ENCODE assay signal across 25 cellular contexts in the genomic region with DNA sequence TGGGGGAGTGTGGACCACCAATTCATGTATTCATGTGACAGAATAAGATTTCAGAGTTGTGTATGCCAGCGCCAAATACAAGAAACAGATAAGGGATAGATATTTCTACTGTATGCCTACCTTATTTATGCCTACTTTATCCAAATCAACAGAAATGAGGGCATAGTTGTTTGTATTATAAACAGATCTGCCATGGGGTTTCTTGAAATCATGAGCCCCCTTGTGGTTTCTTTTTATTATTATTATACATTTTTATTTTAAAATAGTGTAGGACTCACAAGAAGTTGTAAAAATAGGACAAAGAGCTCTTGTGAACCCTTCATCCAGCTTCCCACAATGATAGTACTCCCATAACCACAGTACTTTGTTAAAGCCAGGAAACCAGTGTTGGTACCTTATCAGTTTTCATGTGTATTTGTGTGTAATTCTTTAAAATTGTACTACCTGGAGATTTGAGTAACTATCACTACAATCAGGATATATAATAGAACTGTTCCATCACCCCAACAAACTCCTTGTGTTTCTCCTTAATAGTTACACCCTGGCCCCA.
DNase-seq lines count a peak whose midpoint lies in the region; ATAC-seq and TF ChIP-seq lines count a peak whose summit lies in the region.
"Had no signal": no experiment of that assay in that cellular context is flagged by ENCODE, and none has a peak within 500 bp of the region (broad histone marks: within the 10 kb centered on the region; RNA-seq: fewer than 3 reads in every experiment).

No MANE protein-coding gene starts in this region.

- no peak overlapping the region for H2AFZ ChIP-seq in PC-3 (ENCODE audit: low read length)

- CTCF ChIA-PET in PC-3 (lab: Charles Lee) = interaction anchor here (0.6 to 1.3 kb wide), 16 partner anchors 62 to 523 kb away, joined by 3 to 20 read pairs (median 5); no protein-coding TSS in a partner anchor

- no peaks in the 10 kb centered on the region for H3K36me3 Mint-ChIP-seq in natural killer cell
- no peaks in the 10 kb centered on the region for H3K36me3 Mint-ChIP-seq in natural killer cell treated with Interleukin-12 subunit alpha and Interleukin-12 subunit beta and Interleukin-15 and Interleukin-18, amount 100 ng/mL, for 72 hours

- no peaks in the 10 kb centered on the region for H3K9me3 Mint-ChIP-seq in natural killer cell
- H3K9me3 Mint-ChIP-seq in natural killer cell treated with Interleukin-12 subunit alpha and Interleukin-12 subunit beta and Interleukin-15 and Interleukin-18, amount 100 ng/mL, for 72 hours = no peaks in the 10 kb centered on the region
- H3K9me3 Mint-ChIP-seq: activated naive CD8-positive, alpha-beta T cell treated with anti-CD3 and anti-CD28 coated beads for 36 hours; CD4-positive, alpha-beta T cell; dendritic cell treated with granulocyte-macrophage colony-stimulating factor and Interleukin-4, amounts not matched to agents 40 ng/mL and 50 ng/mL, for 4 days; naive thymus-derived CD4-positive, alpha-beta T cell had no signal

- no peak for DNase-seq in natural killer cell
- DNase-seq in natural killer cell treated with Interleukin-12 subunit alpha and Interleukin-12 subunit beta and Interleukin-15 and Interleukin-18, amount 100 ng/mL, for 72 hours (ENCODE audit: low spot score) = no peak
- DNase-seq in PC-3 = peak; percentile 42
- peak; percentile 14 for DNase-seq in dermis blood vessel endothelial cell
- DNase-seq in NCI-H748 (lab: John Stamatoyannopoulos, UW; ENCODE audit: unreplicated experiment) = no peak
- DNase-seq in NCI-H510A treated with DMSO at 0.1 percent for 48 hours (lab: John Stamatoyannopoulos, UW) = no peak
- DNase-seq in erythroblast (lab: John Stamatoyannopoulos, UW) = no peak
- DNase-seq in mesenteric fat pad (ENCODE audit: low spot score) = no peak
- DNase-seq: ACHN; activated CD8-positive, alpha-beta T cell treated with anti-CD3 and anti-CD28 coated beads, Interleukin-2, amount 10 ng/mL, durations not matched to agents 7 days and 5 days; activated naive CD8-positive, alpha-beta T cell treated with anti-CD3 and anti-CD28 coated beads for 36 hours; brain microvascular endothelial cell; CD4-positive, alpha-beta T cell; DMS79 treated with DMSO at 0.1 percent for 48 hours; gastrocnemius medialis; kidney glomerular epithelial cell; naive thymus-derived CD4-positive, alpha-beta T cell; NCI-H1105 treated with DMSO at 0.1 percent for 48 hours; NCI-H748 treated with DMSO at 0.1 percent for 48 hours; small intestine had no signal

- H4K20me1 ChIP-seq in PC-3 (ENCODE audit: low read length) = no peaks in the 10 kb centered on the region

- no peak overlapping the region for H3K4me3 ChIP-seq in PC-3 (ENCODE audit: low read length)
- H3K4me3 ChIP-seq: gastrocnemius medialis, SK-N-MC had no signal

- H3K27me3 Mint-ChIP-seq in natural killer cell (ENCODE audit: low read depth in 2 of 2) = no peaks in the 10 kb centered on the region
- H3K27me3 Mint-ChIP-seq in natural killer cell treated with Interleukin-12 subunit alpha and Interleukin-12 subunit beta and Interleukin-15 and Interleukin-18, amount 100 ng/mL, for 72 hours = no peaks in the 10 kb centered on the region
- H3K27me3 Mint-ChIP-seq: activated naive CD8-positive, alpha-beta T cell treated with anti-CD3 and anti-CD28 coated beads for 36 hours; CD4-positive, alpha-beta T cell; dendritic cell treated with granulocyte-macrophage colony-stimulating factor and Interleukin-4, amounts not matched to agents 40 ng/mL and 50 ng/mL, for 4 days; naive thymus-derived CD4-positive, alpha-beta T cell; progenitor cell of endocrine pancreas had no signal

- no peak overlapping the region for H3K4me3 Mint-ChIP-seq in natural killer cell
- H3K4me3 Mint-ChIP-seq in natural killer cell treated with Interleukin-12 subunit alpha and Interleukin-12 subunit beta and Interleukin-15 and Interleukin-18, amount 100 ng/mL, for 72 hours = no peak overlapping the region
- H3K4me3 Mint-ChIP-seq: activated CD8-positive, alpha-beta T cell treated with anti-CD3 and anti-CD28 coated beads, Interleukin-2, amount 10 ng/mL, durations not matched to agents 7 days and 5 days; activated naive CD8-positive, alpha-beta T cell treated with anti-CD3 and anti-CD28 coated beads for 36 hours; CD4-positive, alpha-beta T cell; dendritic cell treated with granulocyte-macrophage colony-stimulating factor and Interleukin-4, amounts not matched to agents 40 ng/mL and 50 ng/mL, for 4 days; naive thymus-derived CD4-positive, alpha-beta T cell had no signal

- TF ChIP-seq CTCF in natural killer cell (IDR thresholded peaks at IDR 0.05) = peak; percentile 13
- TF ChIP-seq CTCF in PC-3 (conservative IDR thresholded peaks at IDR 0.05; ENCODE audit: low read depth, low read length) = no peak

- no peaks in the 10 kb centered on the region for H3F3A ChIP-seq in PC-3 (ENCODE audit: low read length, unreplicated experiment)

- no peaks in the 10 kb centered on the region for H3K9me2 ChIP-seq in PC-3 (replicated peaks; ENCODE audit: low read length)

- POLR2A ChIA-PET in PC-3 (lab: Charles Lee; ENCODE audit: unreplicated experiment) = interaction anchor here (0.6 kb wide), 1 partner anchor 70 kb away, joined by 8 read pairs; no protein-coding TSS in a partner anchor

- H3K9me3 ChIP-seq in PC-3 (ENCODE audit: low read length) = no peaks in the 10 kb centered on the region
- H3K9me3 ChIP-seq: gastrocnemius medialis had no signal

- peaks cover 5% of the 10 kb centered on the region in 2 donors for H3K4me1 Mint-ChIP-seq in natural killer cell
- H3K4me1 Mint-ChIP-seq in natural killer cell treated with Interleukin-12 subunit alpha and Interleukin-12 subunit beta and Interleukin-15 and Interleukin-18, amount 100 ng/mL, for 72 hours (ENCODE audit: low read depth in 2 of 2) = peaks cover 3 to 4% of the 10 kb centered on the region in 2 donors

- H3K4me1 ChIP-seq in PC-3 (ENCODE audit: insufficient read depth, low read length) = peaks cover 25% of the 10 kb centered on the region

- H3K36me3 ChIP-seq in PC-3 (ENCODE audit: low read depth, low read length) = no peaks in the 10 kb centered on the region
- H3K36me3 ChIP-seq: brain microvascular endothelial cell, gastrocnemius medialis had no signal

- H3K79me2 ChIP-seq in PC-3 (ENCODE audit: low read length) = no peaks in the 10 kb centered on the region

- BruUV-seq in PC-3 (replicated peaks; lab: Mats Ljungman, UMichigan) = no TSS peak

- no peak overlapping the region for H3K27ac Mint-ChIP-seq in natural killer cell
- no peak overlapping the region for H3K27ac Mint-ChIP-seq in natural killer cell treated with Interleukin-12 subunit alpha and Interleukin-12 subunit beta and Interleukin-15 and Interleukin-18, amount 100 ng/mL, for 72 hours
- H3K27ac Mint-ChIP-seq: activated CD8-positive, alpha-beta T cell treated with anti-CD3 and anti-CD28 coated beads, Interleukin-2, amount 10 ng/mL, durations not matched to agents 7 days and 5 days; activated naive CD8-positive, alpha-beta T cell treated with anti-CD3 and anti-CD28 coated beads for 36 hours; CD4-positive, alpha-beta T cell; dendritic cell treated with granulocyte-macrophage colony-stimulating factor and Interleukin-4, amounts not matched to agents 40 ng/mL and 50 ng/mL, for 4 days; naive thymus-derived CD4-positive, alpha-beta T cell; progenitor cell of endocrine pancreas had no signal

- no peak overlapping the region for H3K9ac ChIP-seq in PC-3 (ENCODE audit: low read length)

- ATAC-seq in natural killer cell (no peak), PC-3 (peak; percentile 34)
- no peak for ATAC-seq in natural killer cell treated with Interleukin-12 subunit alpha and Interleukin-12 subunit beta and Interleukin-15 and Interleukin-18, amount 100 ng/mL, for 72 hours
- ATAC-seq: activated CD4-positive, CD25-positive, alpha-beta regulatory T cell treated with anti-CD3 and anti-CD28 coated beads, Interleukin-2, amount 50 U/mL, for 24 hours; activated CD8-positive, alpha-beta T cell treated with anti-CD3 and anti-CD28 coated beads, Interleukin-2, amount 10 ng/mL, durations not matched to agents 7 days and 5 days; gastrocnemius medialis; naive thymus-derived CD4-positive, alpha-beta T cell; Panc1 had no signal

- H3K4me2 ChIP-seq in PC-3 (ENCODE audit: low read length) = no peak overlapping the region

- H3K27me3 ChIP-seq in PC-3 (ENCODE audit: low read length) = no peaks in the 10 kb centered on the region
- H3K27me3 ChIP-seq: brain microvascular endothelial cell, gastrocnemius medialis had no signal

- no peak for TF ChIP-seq POLR2A in erythroblast (IDR thresholded peaks at IDR 0.05; ENCODE audit: low read length)

- no peak overlapping the region for H3K27ac ChIP-seq in PC-3 (ENCODE audit: low read length)
- H3K27ac ChIP-seq: brain microvascular endothelial cell, gastrocnemius medialis, SK-N-MC had no signal

- intact Hi-C loops in natural killer cell (cut with micrococcal nuclease) = no loop called here
- intact Hi-C loops in PC-3 (cut with micrococcal nuclease) = loop anchor here (1.0 to 10.0 kb wide), 4 partner anchors 141 to 384 kb away; a partner anchor contains a TSS

Comparison
In these comparisons a context has a peak if more than half of its experiments do, and no peak if none do; other contexts are left out.
1. DNase-seq: peak in PC-3 (single experiment) and dermis blood vessel endothelial cell (single experiment); none in natural killer cell (single experiment), natural killer cell treated with Interleukin-12 subunit alpha and Interleukin-12 subunit beta and Interleukin-15 and Interleukin-18, amount 100 ng/mL, for 72 hours (single experiment), NCI-H748 (single experiment), NCI-H510A treated with DMSO at 0.1 percent for 48 hours (single experiment), erythroblast (0 of 2) and mesenteric fat pad (single experiment).